ENCODE assay signal across 30 cellular contexts in the genomic region with DNA sequence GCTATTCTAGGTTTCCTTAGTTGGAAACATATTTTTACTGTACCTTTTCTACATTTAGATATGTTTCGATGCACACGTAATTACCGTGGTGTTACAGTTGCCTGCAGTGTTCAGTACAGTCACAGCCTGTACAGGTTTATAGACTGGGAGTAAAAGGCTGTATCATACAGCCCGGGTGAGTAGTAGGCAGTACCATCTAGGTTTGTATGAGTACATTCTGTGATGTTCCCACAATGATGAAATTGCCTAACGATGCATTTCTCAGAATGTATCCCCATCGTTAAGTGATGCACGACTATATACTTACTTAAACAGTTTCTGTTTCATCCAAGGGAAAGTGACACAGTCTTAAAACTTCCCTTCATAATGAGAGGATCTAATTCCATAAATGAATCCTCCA. TPM values are rescaled to one million over a fixed set of nuclear protein-coding genes. Genes with fewer than 3 reads are reported as not detected.
"Had no signal": no experiment of that assay in that cellular context is flagged by ENCODE, and none has a peak within 500 bp of the region (broad histone marks: within the 10 kb centered on the region; RNA-seq: fewer than 3 reads in every experiment).

No MANE protein-coding gene starts in this region.

- DNase-seq: dermis blood vessel endothelial cell; effector memory CD8-positive, alpha-beta T cell; erythroblast; esophagus squamous epithelium; foreskin melanocyte; glutamatergic neuron; heart right ventricle; hippocampal formation; left colon; left ventricle myocardium superior; naive B cell; stimulated activated CD4-positive, alpha-beta T cell treated with anti-CD3 and anti-CD28 coated beads, Interleukin-12 subunit alpha, Interleukin-12 subunit beta, amount 100 ng/mL, for 4 hours; stimulated activated CD4-positive, alpha-beta T cell treated with anti-CD3 and anti-CD28 coated beads, Interleukin-1b, Interleukin-23, amount 100 ng/mL, for 48 hours; stimulated activated CD4-positive, alpha-beta T cell treated with anti-CD3 and anti-CD28 coated beads, Interleukin-4, amount 100 ng/mL, for 1 hour; stimulated activated CD8-positive, alpha-beta memory T cell treated with anti-CD3 and anti-CD28 coated beads, Interleukin-4, amount 100 ng/mL, for 48 hours; stimulated activated naive CD4-positive, alpha-beta T cell treated with Interleukin-2 at 50 U/mL for 16 hours; stomach; upper lobe of left lung had no signal

- H3K4me3 Mint-ChIP-seq: effector memory CD8-positive, alpha-beta T cell; memory B cell; natural killer cell treated with Interleukin-12 subunit alpha and Interleukin-12 subunit beta and Interleukin-15 and Interleukin-18, amount 100 ng/mL, for 72 hours; neural crest cell had no signal

- H3K4me3 ChIP-seq: coronary artery, esophagus squamous epithelium, heart right ventricle, lung, prostate gland, right atrium auricular region, smooth muscle cell, stomach, thoracic aorta, tibial nerve, upper lobe of left lung had no signal

- H3K9me3 ChIP-seq: esophagus squamous epithelium, heart right ventricle, neutrophil, prostate gland, right atrium auricular region, stomach, thoracic aorta, tibial nerve, upper lobe of left lung had no signal

- ATAC-seq: effector memory CD8-positive, alpha-beta T cell; heart right ventricle; left colon; left ventricle myocardium superior; natural killer cell treated with Interleukin-12 subunit alpha and Interleukin-12 subunit beta and Interleukin-15 and Interleukin-18, amount 100 ng/mL, for 72 hours; sciatic nerve had no signal

- H3K4me2 ChIP-seq: smooth muscle cell had no signal

- H3K9me3 Mint-ChIP-seq: natural killer cell treated with Interleukin-12 subunit alpha and Interleukin-12 subunit beta and Interleukin-15 and Interleukin-18, amount 100 ng/mL, for 72 hours had no signal

- H3K27me3 ChIP-seq: right atrium auricular region, tibial nerve, upper lobe of left lung had no signal

- H3K36me3 ChIP-seq: esophagus squamous epithelium, heart right ventricle, neutrophil, prostate gland, right atrium auricular region, stomach, thoracic aorta, tibial nerve, upper lobe of left lung had no signal

- H3K27ac Mint-ChIP-seq: effector memory CD8-positive, alpha-beta T cell; memory B cell; naive B cell; natural killer cell treated with Interleukin-12 subunit alpha and Interleukin-12 subunit beta and Interleukin-15 and Interleukin-18, amount 100 ng/mL, for 72 hours had no signal

- H3K4me1 ChIP-seq: prostate gland, right atrium auricular region, upper lobe of left lung had no signal

- H3K27ac ChIP-seq: coronary artery, esophagus squamous epithelium, heart right ventricle, neutrophil, prostate gland, right atrium auricular region, stomach, thoracic aorta, tibial nerve, upper lobe of left lung had no signal

RNA-seq across cellular contexts. Expression of a gene that starts 13.1 kb away (rescaled TPM):
- total RNA-seq: natural killer cell treated with Interleukin-12 subunit alpha and Interleukin-12 subunit beta and Interleukin-15 and Interleukin-18, amount 100 ng/mL, for 72 hours had no signal

RNA-seq across cellular contexts. Expression of a gene that starts 54.6 kb away (rescaled TPM):
- total RNA-seq: natural killer cell treated with Interleukin-12 subunit alpha and Interleukin-12 subunit beta and Interleukin-15 and Interleukin-18, amount 100 ng/mL, for 72 hours had no signal
